Comparison of ENCODE assay signal across 15 cellular contexts in the genomic region with DNA sequence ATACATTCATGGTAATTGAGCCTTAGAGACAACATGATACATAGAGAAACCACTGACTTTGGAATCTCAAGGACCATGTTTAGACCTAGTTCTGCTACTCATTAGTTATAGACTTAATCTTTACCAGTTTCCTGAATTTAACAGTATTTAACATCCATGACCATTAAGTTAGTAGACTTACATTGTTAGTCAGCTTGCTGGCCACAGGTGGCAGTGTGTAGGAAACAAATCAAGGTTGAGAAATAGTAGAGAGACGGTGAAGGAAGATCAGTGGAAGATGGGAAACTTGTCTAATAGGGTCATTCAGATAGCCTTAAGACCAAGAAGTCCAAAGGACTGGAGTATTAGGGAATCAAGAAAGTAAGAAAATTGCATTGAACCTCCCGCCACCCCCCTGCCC. TPM values are rescaled to one million over a fixed set of nuclear protein-coding genes. Genes with fewer than 3 reads are reported as not detected.
DNase-seq lines count a peak whose midpoint lies in the region; ATAC-seq, FAIRE-seq and TF ChIP-seq lines count a peak whose summit lies in the region.
"Had no signal": no experiment of that assay in that cellular context is flagged by ENCODE, and none has a peak within 500 bp of the region (broad histone marks: within the 10 kb centered on the region; RNA-seq: fewer than 3 reads in every experiment).

No MANE protein-coding gene starts in this region.

- H3K4me3 ChIP-seq in LNCaP clone FGC (ENCODE audit: low read depth, low read length), result no peak overlapping the region
- H3K4me3 ChIP-seq: testis had no signal

- H3K27ac Mint-ChIP-seq in activated CD4-positive, alpha-beta T cell treated with anti-CD3 and anti-CD28 coated beads, Interleukin-2, amount 10 ng/mL, durations not matched to agents 7 days and 5 days, result no peak overlapping the region
- no peak overlapping the region for H3K27ac Mint-ChIP-seq in activated CD4-positive, alpha-beta T cell treated with anti-CD3 and anti-CD28 coated beads for 36 hours
- H3K27ac Mint-ChIP-seq in progenitor cell of endocrine pancreas, result no peak overlapping the region
- H3K27ac Mint-ChIP-seq: activated CD4-positive, alpha-beta memory T cell treated with anti-CD3 and anti-CD28 coated beads, Interleukin-2, amount 10 ng/mL, durations not matched to agents 7 days and 5 days; activated naive CD8-positive, alpha-beta T cell treated with anti-CD3 and anti-CD28 coated beads for 36 hours had no signal

- no peaks in the 10 kb centered on the region for H3K9me3 Mint-ChIP-seq in activated CD4-positive, alpha-beta T cell treated with anti-CD3 and anti-CD28 coated beads, Interleukin-2, amount 10 ng/mL, durations not matched to agents 7 days and 5 days
- no peaks in the 10 kb centered on the region for H3K9me3 Mint-ChIP-seq in activated CD4-positive, alpha-beta T cell treated with anti-CD3 and anti-CD28 coated beads for 36 hours (ENCODE audit: low read depth)
- H3K9me3 Mint-ChIP-seq in progenitor cell of endocrine pancreas (ENCODE audit: low read depth), result no peaks in the 10 kb centered on the region
- H3K9me3 Mint-ChIP-seq: activated CD4-positive, alpha-beta memory T cell treated with anti-CD3 and anti-CD28 coated beads, Interleukin-2, amount 10 ng/mL, durations not matched to agents 7 days and 5 days; activated naive CD8-positive, alpha-beta T cell treated with anti-CD3 and anti-CD28 coated beads for 36 hours had no signal

- ATAC-seq in activated CD4-positive, alpha-beta T cell treated with anti-CD3 and anti-CD28 coated beads for 36 hours, result no peak

- POLR2A ChIA-PET in activated CD4-positive, alpha-beta T cell treated with anti-CD3 and anti-CD28 coated beads, Interleukin-2, amount 10 ng/mL, durations not matched to agents 7 days and 5 days (lab: Charles Lee), result interaction anchor here (0.6 kb wide), 1 partner anchor 46 kb away, joined by 3 read pairs; no protein-coding TSS in a partner anchor
- POLR2A ChIA-PET in activated CD4-positive, alpha-beta T cell treated with anti-CD3 and anti-CD28 coated beads for 36 hours (lab: Charles Lee), result no interaction called here

- no peak overlapping the region for H3K4me3 Mint-ChIP-seq in activated CD4-positive, alpha-beta T cell treated with anti-CD3 and anti-CD28 coated beads, Interleukin-2, amount 10 ng/mL, durations not matched to agents 7 days and 5 days
- no peak overlapping the region for H3K4me3 Mint-ChIP-seq in activated CD4-positive, alpha-beta T cell treated with anti-CD3 and anti-CD28 coated beads for 36 hours
- no peak overlapping the region for H3K4me3 Mint-ChIP-seq in progenitor cell of endocrine pancreas (ENCODE audit: low read depth)
- H3K4me3 Mint-ChIP-seq: activated CD4-positive, alpha-beta memory T cell treated with anti-CD3 and anti-CD28 coated beads, Interleukin-2, amount 10 ng/mL, durations not matched to agents 7 days and 5 days; activated naive CD8-positive, alpha-beta T cell treated with anti-CD3 and anti-CD28 coated beads for 36 hours had no signal

- peaks cover 6% of the 10 kb centered on the region for H3K36me3 Mint-ChIP-seq in activated CD4-positive, alpha-beta T cell treated with anti-CD3 and anti-CD28 coated beads, Interleukin-2, amount 10 ng/mL, durations not matched to agents 7 days and 5 days (ENCODE audit: low read depth)
- peaks cover 7% of the 10 kb centered on the region for H3K36me3 Mint-ChIP-seq in activated CD4-positive, alpha-beta T cell treated with anti-CD3 and anti-CD28 coated beads for 36 hours (ENCODE audit: low read depth)
- peaks cover 29% of the 10 kb centered on the region for H3K36me3 Mint-ChIP-seq in progenitor cell of endocrine pancreas (ENCODE audit: insufficient read depth)

- intact Hi-C loops in activated CD4-positive, alpha-beta T cell treated with anti-CD3 and anti-CD28 coated beads for 36 hours (cut with DNase I, micrococcal nuclease), result loop anchor here (1.0 kb wide), 1 partner anchor 107 kb away; no protein-coding TSS in a partner anchor

- DNase-seq in activated CD4-positive, alpha-beta T cell treated with anti-CD3 and anti-CD28 coated beads, Interleukin-2, amount 10 ng/mL, durations not matched to agents 7 days and 5 days, result peak; percentile 10
- DNase-seq in activated CD4-positive, alpha-beta T cell treated with anti-CD3 and anti-CD28 coated beads for 36 hours, result no peak
- DNase-seq in LNCaP clone FGC (ENCODE audit: low read depth) (no peak), progenitor cell of endocrine pancreas (ENCODE audit: low spot score, unreplicated experiment) (no peak), frontal cortex (ENCODE audit: low spot score in 2 of 2) (no peak), cerebellar nuclear complex (lab: John Stamatoyannopoulos, UW) (no peak), pons (ENCODE audit: low spot score) (no peak)
- DNase-seq in central memory CD4-positive, alpha-beta T cell, result peak; percentile 6
- DNase-seq: activated CD4-positive, alpha-beta memory T cell treated with anti-CD3 and anti-CD28 coated beads, Interleukin-2, amount 10 ng/mL, durations not matched to agents 7 days and 5 days; activated naive CD8-positive, alpha-beta T cell treated with anti-CD3 and anti-CD28 coated beads for 36 hours; IMR-90; NCI-H2227 treated with DMSO at 0.1 percent for 48 hours; stimulated activated CD4-positive, alpha-beta T cell treated with anti-CD3 and anti-CD28 coated beads, Interleukin-4, amount 100 ng/mL, for 4 hours; testis had no signal

- FAIRE-seq in frontal cortex (lab: Jason Lieb, UNC), result no peak
- FAIRE-seq: islet of Langerhans had no signal

- TF ChIP-seq CTCF in LNCaP clone FGC (IDR thresholded peaks at IDR 0.05; ENCODE audit: control insufficient read depth, extremely low read depth, insufficient read depth) (peak; percentile 45), progenitor cell of endocrine pancreas (IDR thresholded peaks at IDR 0.05; ENCODE audit: unreplicated experiment) (peak; percentile 18)

- no peaks in the 10 kb centered on the region for H3K4me1 Mint-ChIP-seq in activated CD4-positive, alpha-beta T cell treated with anti-CD3 and anti-CD28 coated beads, Interleukin-2, amount 10 ng/mL, durations not matched to agents 7 days and 5 days
- no peaks in the 10 kb centered on the region for H3K4me1 Mint-ChIP-seq in activated CD4-positive, alpha-beta T cell treated with anti-CD3 and anti-CD28 coated beads for 36 hours
- peaks cover 5% of the 10 kb centered on the region for H3K4me1 Mint-ChIP-seq in progenitor cell of endocrine pancreas (ENCODE audit: low read depth)
- H3K4me1 Mint-ChIP-seq: activated CD4-positive, alpha-beta memory T cell treated with anti-CD3 and anti-CD28 coated beads, Interleukin-2, amount 10 ng/mL, durations not matched to agents 7 days and 5 days; activated naive CD8-positive, alpha-beta T cell treated with anti-CD3 and anti-CD28 coated beads for 36 hours had no signal

- CTCF ChIA-PET in activated CD4-positive, alpha-beta T cell treated with anti-CD3 and anti-CD28 coated beads, Interleukin-2, amount 10 ng/mL, durations not matched to agents 7 days and 5 days (lab: Charles Lee), result interaction anchor here (0.6 kb wide), 1 partner anchor 37 kb away, joined by 3 read pairs; no protein-coding TSS in a partner anchor
- CTCF ChIA-PET in activated CD4-positive, alpha-beta T cell treated with anti-CD3 and anti-CD28 coated beads for 36 hours (lab: Charles Lee), result interaction anchor here (1.0 to 1.6 kb wide), 4 partner anchors 13 to 105 kb away, joined by 3 to 5 read pairs (median 4); no protein-coding TSS in a partner anchor

- no peaks in the 10 kb centered on the region for H3K27me3 Mint-ChIP-seq in activated CD4-positive, alpha-beta T cell treated with anti-CD3 and anti-CD28 coated beads, Interleukin-2, amount 10 ng/mL, durations not matched to agents 7 days and 5 days
- H3K27me3 Mint-ChIP-seq in activated CD4-positive, alpha-beta T cell treated with anti-CD3 and anti-CD28 coated beads for 36 hours, result no peaks in the 10 kb centered on the region
- no peaks in the 10 kb centered on the region for H3K27me3 Mint-ChIP-seq in progenitor cell of endocrine pancreas
- H3K27me3 Mint-ChIP-seq: activated CD4-positive, alpha-beta memory T cell treated with anti-CD3 and anti-CD28 coated beads, Interleukin-2, amount 10 ng/mL, durations not matched to agents 7 days and 5 days; activated naive CD8-positive, alpha-beta T cell treated with anti-CD3 and anti-CD28 coated beads for 36 hours had no signal

RNA-seq across cellular contexts. Expression of a gene that starts 31.0 kb away (rescaled TPM):
- under 1 TPM; 0.44 to 0.62 TPM for total RNA-seq in activated CD4-positive, alpha-beta T cell treated with anti-CD3 and anti-CD28 coated beads, Interleukin-2, amount 10 ng/mL, durations not matched to agents 7 days and 5 days
- under 1 TPM; 0.23 to 0.25 TPM for total RNA-seq in activated CD4-positive, alpha-beta T cell treated with anti-CD3 and anti-CD28 coated beads for 36 hours
- total RNA-seq in progenitor cell of endocrine pancreas (not detected in 2 replicates), frontal cortex (6.1 TPM)
- total RNA-seq: testis had no signal

RNA-seq across cellular contexts. Expression of a gene that starts 47.8 kb away (rescaled TPM):
- 100 to 1,000 TPM in 1 of 2 experiments, 10 to 100 TPM in 1; 74.9 to 102 TPM for total RNA-seq in activated CD4-positive, alpha-beta T cell treated with anti-CD3 and anti-CD28 coated beads, Interleukin-2, amount 10 ng/mL, durations not matched to agents 7 days and 5 days
- 10 to 100 TPM; 10.3 to 14.8 TPM for total RNA-seq in activated CD4-positive, alpha-beta T cell treated with anti-CD3 and anti-CD28 coated beads for 36 hours
- not detected in 2 replicates for total RNA-seq in progenitor cell of endocrine pancreas
- not detected for total RNA-seq in frontal cortex

RNA-seq across cellular contexts. Expression of a gene that starts 55.4 kb away (rescaled TPM):
- total RNA-seq in activated CD4-positive, alpha-beta T cell treated with anti-CD3 and anti-CD28 coated beads, Interleukin-2, amount 10 ng/mL, durations not matched to agents 7 days and 5 days, result 10 to 100 TPM; 58.9 to 73.4 TPM
- 10 to 100 TPM; 16.9 to 18.2 TPM for total RNA-seq in activated CD4-positive, alpha-beta T cell treated with anti-CD3 and anti-CD28 coated beads for 36 hours
- total RNA-seq in progenitor cell of endocrine pancreas (not detected in 2 replicates), frontal cortex (2.4 TPM)

Comparison
In these comparisons a context has a peak if more than half of its experiments do, and no peak if none do; other contexts are left out.
1. DNase-seq: peak in activated CD4-positive, alpha-beta T cell treated with anti-CD3 and anti-CD28 coated beads, Interleukin-2, amount 10 ng/mL, durations not matched to agents 7 days and 5 days (single experiment) and central memory CD4-positive, alpha-beta T cell (single experiment); none in activated CD4-positive, alpha-beta T cell treated with anti-CD3 and anti-CD28 coated beads for 36 hours (single experiment), LNCaP clone FGC (single experiment), progenitor cell of endocrine pancreas (single experiment), frontal cortex (0 of 2), cerebellar nuclear complex (0 of 2) and pons (single experiment).
2. RNA of a gene that starts 47.8 kb away (total RNA-seq): 74.9 to 102 TPM in activated CD4-positive, alpha-beta T cell treated with anti-CD3 and anti-CD28 coated beads, Interleukin-2, amount 10 ng/mL, durations not matched to agents 7 days and 5 days and 10.3 to 14.8 TPM in activated CD4-positive, alpha-beta T cell treated with anti-CD3 and anti-CD28 coated beads for 36 hours; not detected in progenitor cell of endocrine pancreas and not detected in frontal cortex (single experiment); every median in the first group is over 10 times any median in the second.